1 cellular context compared by ENCODE assay signal in the genomic region with DNA sequence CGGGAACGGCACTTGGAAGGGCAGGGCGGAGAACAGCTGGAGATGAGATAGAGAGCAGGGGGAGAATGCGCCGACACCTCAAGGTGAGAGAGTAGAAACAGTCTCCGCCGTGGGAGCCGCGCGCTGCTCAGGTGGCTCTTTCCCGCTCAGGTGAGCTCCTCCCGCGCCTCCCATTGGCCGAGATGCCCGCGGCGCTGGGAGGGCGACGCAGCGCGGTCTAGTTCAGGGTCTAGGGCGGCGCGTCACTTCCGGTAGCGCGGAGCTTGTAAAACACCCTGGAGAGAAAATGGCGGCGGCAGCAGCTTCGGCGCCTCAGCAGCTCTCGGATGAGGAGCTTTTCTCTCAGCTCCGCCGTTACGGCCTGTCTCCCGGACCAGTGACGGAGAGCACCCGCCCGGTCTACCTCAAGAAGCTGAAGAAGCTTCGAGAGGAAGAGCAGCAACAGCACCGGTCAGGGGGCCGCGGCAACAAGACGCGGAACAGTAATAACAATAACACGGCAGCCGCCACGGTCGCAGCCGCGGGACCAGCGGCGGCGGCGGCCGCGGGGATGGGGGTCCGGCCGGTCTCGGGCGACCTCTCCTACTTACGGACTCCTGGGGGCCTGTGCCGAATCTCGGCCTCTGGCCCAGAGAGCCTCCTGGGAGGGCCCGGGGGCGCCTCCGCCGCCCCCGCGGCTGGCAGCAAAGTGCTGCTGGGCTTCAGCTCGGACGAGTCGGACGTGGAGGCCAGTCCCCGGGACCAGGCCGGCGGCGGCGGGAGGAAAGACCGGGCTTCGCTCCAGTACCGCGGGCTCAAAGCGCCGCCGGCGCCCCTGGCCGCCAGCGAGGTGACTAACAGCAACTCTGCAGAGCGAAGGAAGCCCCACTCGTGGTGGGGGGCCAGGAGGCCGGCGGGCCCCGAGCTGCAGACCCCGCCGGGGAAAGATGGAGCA.
TF ChIP-seq lines count a peak whose summit lies in the region.

A gene (plus strand): TSS at position 273 of the 934 bp plus-strand sequence. CDS start 14 bp downstream, at position 287.

TF ChIP-seq in K562, 482 proteins besides CTCF, POLR2A, EP300 and RAD21 (continued from another document and continues in another):
- TF ChIP-seq, protein P1, sequence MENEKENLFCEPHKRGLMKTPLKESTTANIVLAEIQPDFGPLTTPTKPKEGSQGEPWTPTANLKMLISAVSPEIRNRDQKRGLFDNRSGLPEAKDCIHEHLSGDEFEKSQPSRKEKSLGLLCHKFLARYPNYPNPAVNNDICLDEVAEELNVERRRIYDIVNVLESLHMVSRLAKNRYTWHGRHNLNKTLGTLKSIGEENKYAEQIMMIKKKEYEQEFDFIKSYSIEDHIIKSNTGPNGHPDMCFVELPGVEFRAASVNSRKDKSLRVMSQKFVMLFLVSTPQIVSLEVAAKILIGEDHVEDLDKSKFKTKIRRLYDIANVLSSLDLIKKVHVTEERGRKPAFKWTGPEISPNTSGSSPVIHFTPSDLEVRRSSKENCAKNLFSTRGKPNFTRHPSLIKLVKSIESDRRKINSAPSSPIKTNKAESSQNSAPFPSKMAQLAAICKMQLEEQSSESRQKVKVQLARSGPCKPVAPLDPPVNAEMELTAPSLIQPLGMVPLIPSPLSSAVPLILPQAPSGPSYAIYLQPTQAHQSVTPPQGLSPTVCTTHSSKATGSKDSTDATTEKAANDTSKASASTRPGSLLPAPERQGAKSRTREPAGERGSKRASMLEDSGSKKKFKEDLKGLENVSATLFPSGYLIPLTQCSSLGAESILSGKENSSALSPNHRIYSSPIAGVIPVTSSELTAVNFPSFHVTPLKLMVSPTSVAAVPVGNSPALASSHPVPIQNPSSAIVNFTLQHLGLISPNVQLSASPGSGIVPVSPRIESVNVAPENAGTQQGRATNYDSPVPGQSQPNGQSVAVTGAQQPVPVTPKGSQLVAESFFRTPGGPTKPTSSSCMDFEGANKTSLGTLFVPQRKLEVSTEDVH (IDR thresholded peaks at IDR 0.05; ENCODE audit: low read depth, partially characterized antibody) = peak; percentile 78
- TF ChIP-seq CEBPB (tag; IDR thresholded peaks at IDR 0.05) (no peak), FOXM1 (IDR thresholded peaks at IDR 0.05; ENCODE audit: low read depth) (no peak), FOXM1 (CRISPR knock-in tag; IDR thresholded peaks at IDR 0.05; ENCODE audit: low read depth) (peak; percentile 87), ETV5 (CRISPR knock-in tag; IDR thresholded peaks at IDR 0.05; ENCODE audit: low read depth) (peak; percentile 91), CBX3 (IDR thresholded peaks at IDR 0.05; ENCODE audit: borderline replicate concordance in 1 of 2, low read length in 2 of 2) (peak in 1 of 2 experiments; percentile 97; a peak in 1 of 3 replicates), DPF2 (IDR thresholded peaks at IDR 0.05) (no peak), KHSRP (IDR thresholded peaks at IDR 0.05) (no peak), RCOR1 (IDR thresholded peaks at IDR 0.05; ENCODE audit: borderline replicate concordance in 1 of 2, low read depth in 2 of 2, low read length in 2 of 2) (peak in 1 of 2 experiments; percentile 41; a peak in 2 of 4 replicates), KLF1 (tag; IDR thresholded peaks at IDR 0.05) (peak; percentile 72; the same call in 1 of the 2 replicates), NCOA4 (IDR thresholded peaks at IDR 0.05; ENCODE audit: partially characterized antibody) (no peak), HDAC6 (IDR thresholded peaks at IDR 0.05; ENCODE audit: low read depth, low read length) (no peak), POLR3A (IDR thresholded peaks at IDR 0.05; ENCODE audit: borderline replicate concordance, extremely low read depth, insufficient read depth, insufficient read length) (no peak), CBFB (CRISPR knock-in tag; IDR thresholded peaks at IDR 0.05) (0 out of 2 replicates have a peak, but pooled peaks have one; percentile 25), TBP (optimal IDR thresholded peaks at IDR 0.05; ENCODE audit: low read depth, low read length) (peak; percentile 95), ZNF589 (CRISPR knock-in tag; IDR thresholded peaks at IDR 0.05; ENCODE audit: low read depth) (peak; percentile 70; the same call in 1 of the 2 replicates), KDM5B (IDR thresholded peaks at IDR 0.05; ENCODE audit: insufficient replicate concordance, low read depth, low read length) (peak; percentile 87), SIX5 (IDR thresholded peaks at IDR 0.05; ENCODE audit: borderline replicate concordance in 1 of 2, insufficient read depth in 1 of 2, low read depth in 1 of 2, low read length in 2 of 2) (0 out of 4 replicates have a peak, but pooled peaks of 1 of the 2 experiments have one; percentile 12), MTA3 (IDR thresholded peaks at IDR 0.05; ENCODE audit: borderline replicate concordance) (0 out of 2 replicates have a peak, but pooled peaks have one; percentile 47)
- TF ChIP-seq, protein P2, sequence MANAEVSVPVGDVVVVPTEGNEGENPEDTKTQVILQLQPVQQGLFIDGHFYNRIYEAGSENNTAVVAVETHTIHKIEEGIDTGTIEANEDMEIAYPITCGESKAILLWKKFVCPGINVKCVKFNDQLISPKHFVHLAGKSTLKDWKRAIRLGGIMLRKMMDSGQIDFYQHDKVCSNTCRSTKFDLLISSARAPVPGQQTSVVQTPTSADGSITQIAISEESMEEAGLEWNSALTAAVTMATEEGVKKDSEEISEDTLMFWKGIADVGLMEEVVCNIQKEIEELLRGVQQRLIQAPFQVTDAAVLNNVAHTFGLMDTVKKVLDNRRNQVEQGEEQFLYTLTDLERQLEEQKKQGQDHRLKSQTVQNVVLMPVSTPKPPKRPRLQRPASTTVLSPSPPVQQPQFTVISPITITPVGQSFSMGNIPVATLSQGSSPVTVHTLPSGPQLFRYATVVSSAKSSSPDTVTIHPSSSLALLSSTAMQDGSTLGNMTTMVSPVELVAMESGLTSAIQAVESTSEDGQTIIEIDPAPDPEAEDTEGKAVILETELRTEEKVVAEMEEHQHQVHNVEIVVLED (CRISPR knock-in tag; IDR thresholded peaks at IDR 0.05) = peak; percentile 58
- TF ChIP-seq, protein P3, sequence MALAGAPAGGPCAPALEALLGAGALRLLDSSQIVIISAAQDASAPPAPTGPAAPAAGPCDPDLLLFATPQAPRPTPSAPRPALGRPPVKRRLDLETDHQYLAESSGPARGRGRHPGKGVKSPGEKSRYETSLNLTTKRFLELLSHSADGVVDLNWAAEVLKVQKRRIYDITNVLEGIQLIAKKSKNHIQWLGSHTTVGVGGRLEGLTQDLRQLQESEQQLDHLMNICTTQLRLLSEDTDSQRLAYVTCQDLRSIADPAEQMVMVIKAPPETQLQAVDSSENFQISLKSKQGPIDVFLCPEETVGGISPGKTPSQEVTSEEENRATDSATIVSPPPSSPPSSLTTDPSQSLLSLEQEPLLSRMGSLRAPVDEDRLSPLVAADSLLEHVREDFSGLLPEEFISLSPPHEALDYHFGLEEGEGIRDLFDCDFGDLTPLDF (CRISPR knock-in tag; IDR thresholded peaks at IDR 0.05) = 0 out of 2 replicates have a peak, but pooled peaks have one; percentile 49
- TF ChIP-seq, protein P4, sequence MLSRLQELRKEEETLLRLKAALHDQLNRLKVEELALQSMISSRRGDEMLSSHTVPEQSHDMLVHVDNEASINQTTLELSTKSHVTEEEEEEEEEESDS (CRISPR knock-in tag; IDR thresholded peaks at IDR 0.05) = no peak
- TF ChIP-seq, protein P5, sequence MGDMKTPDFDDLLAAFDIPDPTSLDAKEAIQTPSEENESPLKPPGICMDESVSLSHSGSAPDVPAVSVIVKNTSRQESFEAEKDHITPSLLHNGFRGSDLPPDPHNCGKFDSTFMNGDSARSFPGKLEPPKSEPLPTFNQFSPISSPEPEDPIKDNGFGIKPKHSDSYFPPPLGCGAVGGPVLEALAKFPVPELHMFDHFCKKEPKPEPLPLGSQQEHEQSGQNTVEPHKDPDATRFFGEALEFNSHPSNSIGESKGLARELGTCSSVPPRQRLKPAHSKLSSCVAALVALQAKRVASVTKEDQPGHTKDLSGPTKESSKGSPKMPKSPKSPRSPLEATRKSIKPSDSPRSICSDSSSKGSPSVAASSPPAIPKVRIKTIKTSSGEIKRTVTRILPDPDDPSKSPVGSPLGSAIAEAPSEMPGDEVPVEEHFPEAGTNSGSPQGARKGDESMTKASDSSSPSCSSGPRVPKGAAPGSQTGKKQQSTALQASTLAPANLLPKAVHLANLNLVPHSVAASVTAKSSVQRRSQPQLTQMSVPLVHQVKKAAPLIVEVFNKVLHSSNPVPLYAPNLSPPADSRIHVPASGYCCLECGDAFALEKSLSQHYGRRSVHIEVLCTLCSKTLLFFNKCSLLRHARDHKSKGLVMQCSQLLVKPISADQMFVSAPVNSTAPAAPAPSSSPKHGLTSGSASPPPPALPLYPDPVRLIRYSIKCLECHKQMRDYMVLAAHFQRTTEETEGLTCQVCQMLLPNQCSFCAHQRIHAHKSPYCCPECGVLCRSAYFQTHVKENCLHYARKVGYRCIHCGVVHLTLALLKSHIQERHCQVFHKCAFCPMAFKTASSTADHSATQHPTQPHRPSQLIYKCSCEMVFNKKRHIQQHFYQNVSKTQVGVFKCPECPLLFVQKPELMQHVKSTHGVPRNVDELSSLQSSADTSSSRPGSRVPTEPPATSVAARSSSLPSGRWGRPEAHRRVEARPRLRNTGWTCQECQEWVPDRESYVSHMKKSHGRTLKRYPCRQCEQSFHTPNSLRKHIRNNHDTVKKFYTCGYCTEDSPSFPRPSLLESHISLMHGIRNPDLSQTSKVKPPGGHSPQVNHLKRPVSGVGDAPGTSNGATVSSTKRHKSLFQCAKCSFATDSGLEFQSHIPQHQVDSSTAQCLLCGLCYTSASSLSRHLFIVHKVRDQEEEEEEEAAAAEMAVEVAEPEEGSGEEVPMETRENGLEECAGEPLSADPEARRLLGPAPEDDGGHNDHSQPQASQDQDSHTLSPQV (IDR thresholded peaks at IDR 0.05) = peak; percentile 81
- TF ChIP-seq, protein P6, sequence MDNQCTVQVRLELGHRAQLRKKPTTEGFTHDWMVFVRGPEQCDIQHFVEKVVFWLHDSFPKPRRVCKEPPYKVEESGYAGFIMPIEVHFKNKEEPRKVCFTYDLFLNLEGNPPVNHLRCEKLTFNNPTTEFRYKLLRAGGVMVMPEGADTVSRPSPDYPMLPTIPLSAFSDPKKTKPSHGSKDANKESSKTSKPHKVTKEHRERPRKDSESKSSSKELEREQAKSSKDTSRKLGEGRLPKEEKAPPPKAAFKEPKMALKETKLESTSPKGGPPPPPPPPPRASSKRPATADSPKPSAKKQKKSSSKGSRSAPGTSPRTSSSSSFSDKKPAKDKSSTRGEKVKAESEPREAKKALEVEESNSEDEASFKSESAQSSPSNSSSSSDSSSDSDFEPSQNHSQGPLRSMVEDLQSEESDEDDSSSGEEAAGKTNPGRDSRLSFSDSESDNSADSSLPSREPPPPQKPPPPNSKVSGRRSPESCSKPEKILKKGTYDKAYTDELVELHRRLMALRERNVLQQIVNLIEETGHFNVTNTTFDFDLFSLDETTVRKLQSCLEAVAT (IDR thresholded peaks at IDR 0.05) = peak in 1 of 2 experiments; percentile 33; a peak in 1 of 4 replicates
- TF ChIP-seq, protein P7, sequence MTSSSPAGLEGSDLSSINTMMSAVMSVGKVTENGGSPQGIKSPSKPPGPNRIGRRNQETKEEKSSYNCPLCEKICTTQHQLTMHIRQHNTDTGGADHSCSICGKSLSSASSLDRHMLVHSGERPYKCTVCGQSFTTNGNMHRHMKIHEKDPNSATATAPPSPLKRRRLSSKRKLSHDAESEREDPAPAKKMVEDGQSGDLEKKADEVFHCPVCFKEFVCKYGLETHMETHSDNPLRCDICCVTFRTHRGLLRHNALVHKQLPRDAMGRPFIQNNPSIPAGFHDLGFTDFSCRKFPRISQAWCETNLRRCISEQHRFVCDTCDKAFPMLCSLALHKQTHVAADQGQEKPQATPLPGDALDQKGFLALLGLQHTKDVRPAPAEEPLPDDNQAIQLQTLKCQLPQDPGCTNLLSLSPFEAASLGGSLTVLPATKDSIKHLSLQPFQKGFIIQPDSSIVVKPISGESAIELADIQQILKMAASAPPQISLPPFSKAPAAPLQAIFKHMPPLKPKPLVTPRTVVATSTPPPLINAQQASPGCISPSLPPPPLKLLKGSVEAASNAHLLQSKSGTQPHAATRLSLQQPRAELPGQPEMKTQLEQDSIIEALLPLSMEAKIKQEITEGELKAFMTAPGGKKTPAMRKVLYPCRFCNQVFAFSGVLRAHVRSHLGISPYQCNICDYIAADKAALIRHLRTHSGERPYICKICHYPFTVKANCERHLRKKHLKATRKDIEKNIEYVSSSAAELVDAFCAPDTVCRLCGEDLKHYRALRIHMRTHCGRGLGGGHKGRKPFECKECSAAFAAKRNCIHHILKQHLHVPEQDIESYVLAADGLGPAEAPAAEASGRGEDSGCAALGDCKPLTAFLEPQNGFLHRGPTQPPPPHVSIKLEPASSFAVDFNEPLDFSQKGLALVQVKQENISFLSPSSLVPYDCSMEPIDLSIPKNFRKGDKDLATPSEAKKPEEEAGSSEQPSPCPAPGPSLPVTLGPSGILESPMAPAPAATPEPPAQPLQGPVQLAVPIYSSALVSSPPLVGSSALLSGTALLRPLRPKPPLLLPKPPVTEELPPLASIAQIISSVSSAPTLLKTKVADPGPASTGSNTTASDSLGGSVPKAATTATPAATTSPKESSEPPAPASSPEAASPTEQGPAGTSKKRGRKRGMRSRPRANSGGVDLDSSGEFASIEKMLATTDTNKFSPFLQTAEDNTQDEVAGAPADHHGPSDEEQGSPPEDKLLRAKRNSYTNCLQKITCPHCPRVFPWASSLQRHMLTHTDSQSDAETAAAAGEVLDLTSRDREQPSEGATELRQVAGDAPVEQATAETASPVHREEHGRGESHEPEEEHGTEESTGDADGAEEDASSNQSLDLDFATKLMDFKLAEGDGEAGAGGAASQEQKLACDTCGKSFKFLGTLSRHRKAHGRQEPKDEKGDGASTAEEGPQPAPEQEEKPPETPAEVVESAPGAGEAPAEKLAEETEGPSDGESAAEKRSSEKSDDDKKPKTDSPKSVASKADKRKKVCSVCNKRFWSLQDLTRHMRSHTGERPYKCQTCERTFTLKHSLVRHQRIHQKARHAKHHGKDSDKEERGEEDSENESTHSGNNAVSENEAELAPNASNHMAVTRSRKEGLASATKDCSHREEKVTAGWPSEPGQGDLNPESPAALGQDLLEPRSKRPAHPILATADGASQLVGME (CRISPR knock-in tag; IDR thresholded peaks at IDR 0.05) = no peak
- TF ChIP-seq, protein P8, sequence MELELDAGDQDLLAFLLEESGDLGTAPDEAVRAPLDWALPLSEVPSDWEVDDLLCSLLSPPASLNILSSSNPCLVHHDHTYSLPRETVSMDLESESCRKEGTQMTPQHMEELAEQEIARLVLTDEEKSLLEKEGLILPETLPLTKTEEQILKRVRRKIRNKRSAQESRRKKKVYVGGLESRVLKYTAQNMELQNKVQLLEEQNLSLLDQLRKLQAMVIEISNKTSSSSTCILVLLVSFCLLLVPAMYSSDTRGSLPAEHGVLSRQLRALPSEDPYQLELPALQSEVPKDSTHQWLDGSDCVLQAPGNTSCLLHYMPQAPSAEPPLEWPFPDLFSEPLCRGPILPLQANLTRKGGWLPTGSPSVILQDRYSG (tag; conservative IDR thresholded peaks at IDR 0.05; ENCODE audit: low read depth) = 0 out of 2 replicates have a peak, but pooled peaks have one; percentile 38
- TF ChIP-seq, protein P9, sequence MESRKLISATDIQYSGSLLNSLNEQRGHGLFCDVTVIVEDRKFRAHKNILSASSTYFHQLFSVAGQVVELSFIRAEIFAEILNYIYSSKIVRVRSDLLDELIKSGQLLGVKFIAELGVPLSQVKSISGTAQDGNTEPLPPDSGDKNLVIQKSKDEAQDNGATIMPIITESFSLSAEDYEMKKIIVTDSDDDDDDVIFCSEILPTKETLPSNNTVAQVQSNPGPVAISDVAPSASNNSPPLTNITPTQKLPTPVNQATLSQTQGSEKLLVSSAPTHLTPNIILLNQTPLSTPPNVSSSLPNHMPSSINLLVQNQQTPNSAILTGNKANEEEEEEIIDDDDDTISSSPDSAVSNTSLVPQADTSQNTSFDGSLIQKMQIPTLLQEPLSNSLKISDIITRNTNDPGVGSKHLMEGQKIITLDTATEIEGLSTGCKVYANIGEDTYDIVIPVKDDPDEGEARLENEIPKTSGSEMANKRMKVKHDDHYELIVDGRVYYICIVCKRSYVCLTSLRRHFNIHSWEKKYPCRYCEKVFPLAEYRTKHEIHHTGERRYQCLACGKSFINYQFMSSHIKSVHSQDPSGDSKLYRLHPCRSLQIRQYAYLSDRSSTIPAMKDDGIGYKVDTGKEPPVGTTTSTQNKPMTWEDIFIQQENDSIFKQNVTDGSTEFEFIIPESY (CRISPR knock-in tag; IDR thresholded peaks at IDR 0.05) = peak; percentile 80
